In the genomic region with DNA sequence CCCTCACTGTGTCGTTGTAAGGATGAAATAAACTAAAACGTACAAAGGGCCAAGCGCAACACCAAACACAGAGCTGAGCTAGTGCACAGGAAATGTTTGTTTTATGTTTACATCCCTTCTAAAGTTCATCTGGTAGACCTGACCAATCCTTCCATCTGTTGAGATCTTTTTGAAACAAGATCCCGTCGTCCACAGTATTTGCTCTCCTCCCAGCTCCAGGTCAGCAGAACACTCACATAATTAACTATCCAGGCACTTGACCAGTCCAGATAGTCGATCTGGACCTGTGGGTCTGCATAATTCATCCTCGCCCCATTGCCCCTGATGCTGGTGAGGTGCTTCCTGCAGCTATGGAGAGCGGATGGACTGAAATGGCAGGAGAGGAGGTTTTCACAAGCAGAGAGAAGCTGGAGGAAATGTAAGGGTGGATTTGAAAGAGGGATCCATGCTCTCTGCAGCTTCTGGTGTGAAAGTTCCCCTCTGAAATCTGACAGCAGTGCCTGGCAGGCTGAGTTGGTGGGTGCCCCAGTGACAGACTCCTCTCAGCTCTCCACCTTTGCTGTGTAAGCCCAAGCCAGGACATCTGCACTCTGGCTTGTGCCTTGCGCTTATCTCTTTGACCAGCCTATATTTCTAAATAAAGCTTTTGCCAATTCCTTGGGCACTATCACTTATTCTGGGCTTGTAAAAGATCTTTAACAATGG, we compare ENCODE assay signal across 1 cellular context.
TF ChIP-seq lines count a peak whose summit lies in the region.

No MANE protein-coding gene starts in this region.

TF ChIP-seq in HepG2, 621 proteins besides CTCF, POLR2A, EP300 and RAD21 (continued from another document and continues in another):
- TF ChIP-seq, protein P1, sequence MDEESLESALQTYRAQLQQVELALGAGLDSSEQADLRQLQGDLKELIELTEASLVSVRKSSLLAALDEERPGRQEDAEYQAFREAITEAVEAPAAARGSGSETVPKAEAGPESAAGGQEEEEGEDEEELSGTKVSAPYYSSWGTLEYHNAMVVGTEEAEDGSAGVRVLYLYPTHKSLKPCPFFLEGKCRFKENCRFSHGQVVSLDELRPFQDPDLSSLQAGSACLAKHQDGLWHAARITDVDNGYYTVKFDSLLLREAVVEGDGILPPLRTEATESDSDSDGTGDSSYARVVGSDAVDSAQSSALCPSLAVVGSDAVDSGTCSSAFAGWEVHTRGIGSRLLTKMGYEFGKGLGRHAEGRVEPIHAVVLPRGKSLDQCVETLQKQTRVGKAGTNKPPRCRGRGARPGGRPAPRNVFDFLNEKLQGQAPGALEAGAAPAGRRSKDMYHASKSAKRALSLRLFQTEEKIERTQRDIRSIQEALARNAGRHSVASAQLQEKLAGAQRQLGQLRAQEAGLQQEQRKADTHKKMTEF (CRISPR knock-in tag; IDR thresholded peaks at IDR 0.05) = peak; percentile 63
- TF ChIP-seq ZNF605 (CRISPR knock-in tag; IDR thresholded peaks at IDR 0.05) = peak; percentile 51; the same call in 1 of the 2 replicates
- peak; percentile 72; the same call in 1 of the 2 replicates for TF ChIP-seq SNAPC2 (CRISPR knock-in tag; IDR thresholded peaks at IDR 0.05)
- TF ChIP-seq ZNF652 (CRISPR knock-in tag; IDR thresholded peaks at IDR 0.05; ENCODE audit: borderline replicate concordance, low read depth) = peak; percentile 74
- 0 out of 2 replicates have a peak, but pooled peaks have one; percentile 47 for TF ChIP-seq ZMAT3 (CRISPR knock-in tag; conservative IDR thresholded peaks at IDR 0.05)
- TF ChIP-seq HOXA3 (CRISPR knock-in tag; IDR thresholded peaks at IDR 0.05) = peak; percentile 31; the same call in 1 of the 2 replicates
- TF ChIP-seq, protein P2, sequence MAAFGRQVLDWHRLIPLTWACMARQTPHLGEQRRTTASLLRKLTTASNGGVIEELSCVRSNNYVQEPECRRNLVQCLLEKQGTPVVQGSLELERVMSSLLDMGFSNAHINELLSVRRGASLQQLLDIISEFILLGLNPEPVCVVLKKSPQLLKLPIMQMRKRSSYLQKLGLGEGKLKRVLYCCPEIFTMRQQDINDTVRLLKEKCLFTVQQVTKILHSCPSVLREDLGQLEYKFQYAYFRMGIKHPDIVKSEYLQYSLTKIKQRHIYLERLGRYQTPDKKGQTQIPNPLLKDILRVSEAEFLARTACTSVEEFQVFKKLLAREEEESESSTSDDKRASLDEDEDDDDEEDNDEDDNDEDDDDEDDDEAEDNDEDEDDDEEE (CRISPR knock-in tag; IDR thresholded peaks at IDR 0.05) = no peak
- peak; percentile 49; the same call in 1 of the 2 replicates for TF ChIP-seq ZNF629 (CRISPR knock-in tag; conservative IDR thresholded peaks at IDR 0.05)
- peak; percentile 27; the same call in 1 of the 2 replicates for TF ChIP-seq ZFX (CRISPR knock-in tag; IDR thresholded peaks at IDR 0.05; ENCODE audit: low read depth)
- no peak for TF ChIP-seq KMT2A (CRISPR knock-in tag; IDR thresholded peaks at IDR 0.05)
- TF ChIP-seq KAT8 (CRISPR knock-in tag; IDR thresholded peaks at IDR 0.05) = peak; percentile 31
- TF ChIP-seq ZNF543 (CRISPR knock-in tag; IDR thresholded peaks at IDR 0.05) = no peak
- TF ChIP-seq, protein P3, sequence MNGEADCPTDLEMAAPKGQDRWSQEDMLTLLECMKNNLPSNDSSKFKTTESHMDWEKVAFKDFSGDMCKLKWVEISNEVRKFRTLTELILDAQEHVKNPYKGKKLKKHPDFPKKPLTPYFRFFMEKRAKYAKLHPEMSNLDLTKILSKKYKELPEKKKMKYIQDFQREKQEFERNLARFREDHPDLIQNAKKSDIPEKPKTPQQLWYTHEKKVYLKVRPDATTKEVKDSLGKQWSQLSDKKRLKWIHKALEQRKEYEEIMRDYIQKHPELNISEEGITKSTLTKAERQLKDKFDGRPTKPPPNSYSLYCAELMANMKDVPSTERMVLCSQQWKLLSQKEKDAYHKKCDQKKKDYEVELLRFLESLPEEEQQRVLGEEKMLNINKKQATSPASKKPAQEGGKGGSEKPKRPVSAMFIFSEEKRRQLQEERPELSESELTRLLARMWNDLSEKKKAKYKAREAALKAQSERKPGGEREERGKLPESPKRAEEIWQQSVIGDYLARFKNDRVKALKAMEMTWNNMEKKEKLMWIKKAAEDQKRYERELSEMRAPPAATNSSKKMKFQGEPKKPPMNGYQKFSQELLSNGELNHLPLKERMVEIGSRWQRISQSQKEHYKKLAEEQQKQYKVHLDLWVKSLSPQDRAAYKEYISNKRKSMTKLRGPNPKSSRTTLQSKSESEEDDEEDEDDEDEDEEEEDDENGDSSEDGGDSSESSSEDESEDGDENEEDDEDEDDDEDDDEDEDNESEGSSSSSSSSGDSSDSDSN (CRISPR knock-in tag; IDR thresholded peaks at IDR 0.05) = 0 out of 2 replicates have a peak, but pooled peaks have one; percentile 16
- TF ChIP-seq ZEB1 (IDR thresholded peaks at IDR 0.05; ENCODE audit: insufficient replicate concordance, low read depth) = no peak
- TF ChIP-seq, protein P4, sequence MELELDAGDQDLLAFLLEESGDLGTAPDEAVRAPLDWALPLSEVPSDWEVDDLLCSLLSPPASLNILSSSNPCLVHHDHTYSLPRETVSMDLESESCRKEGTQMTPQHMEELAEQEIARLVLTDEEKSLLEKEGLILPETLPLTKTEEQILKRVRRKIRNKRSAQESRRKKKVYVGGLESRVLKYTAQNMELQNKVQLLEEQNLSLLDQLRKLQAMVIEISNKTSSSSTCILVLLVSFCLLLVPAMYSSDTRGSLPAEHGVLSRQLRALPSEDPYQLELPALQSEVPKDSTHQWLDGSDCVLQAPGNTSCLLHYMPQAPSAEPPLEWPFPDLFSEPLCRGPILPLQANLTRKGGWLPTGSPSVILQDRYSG (CRISPR knock-in tag; IDR thresholded peaks at IDR 0.05) = no peak
- peak; percentile 51; the same call in 1 of the 2 replicates for TF ChIP-seq ZNF205 (CRISPR knock-in tag; IDR thresholded peaks at IDR 0.05)
- 0 out of 2 replicates have a peak, but pooled peaks have one; percentile 55 for TF ChIP-seq ELF4 (CRISPR knock-in tag; IDR thresholded peaks at IDR 0.05; ENCODE audit: borderline replicate concordance)
- no peak for TF ChIP-seq CREB1 (IDR thresholded peaks at IDR 0.05)
- peak; percentile 63 for TF ChIP-seq CREB1 (CRISPR knock-in tag; IDR thresholded peaks at IDR 0.05)
- peak; percentile 72; the same call in 1 of the 2 replicates for TF ChIP-seq ARNTL (CRISPR knock-in tag; IDR thresholded peaks at IDR 0.05)
- TF ChIP-seq TCF7 (IDR thresholded peaks at IDR 0.05; ENCODE audit: low read depth) = peak; percentile 48; the same call in 1 of the 2 replicates
- TF ChIP-seq ETV5 (CRISPR knock-in tag; IDR thresholded peaks at IDR 0.05; ENCODE audit: borderline replicate concordance) = peak; percentile 28; the same call in 1 of the 2 replicates
- TF ChIP-seq POLR2G (IDR thresholded peaks at IDR 0.05; ENCODE audit: low read depth, low read length) = 0 out of 2 replicates have a peak, but pooled peaks have one; percentile 22
- TF ChIP-seq ZNF614 (CRISPR knock-in tag; IDR thresholded peaks at IDR 0.05; ENCODE audit: borderline replicate concordance) = 0 out of 2 replicates have a peak, but pooled peaks have one; percentile 23
- no peak for TF ChIP-seq MYNN (CRISPR knock-in tag; IDR thresholded peaks at IDR 0.05; ENCODE audit: low read depth)
- peak; percentile 30; the same call in 1 of the 2 replicates for TF ChIP-seq ERF (CRISPR knock-in tag; IDR thresholded peaks at IDR 0.05)
- peak; percentile 21 for TF ChIP-seq XRCC5 (optimal IDR thresholded peaks at IDR 0.05; ENCODE audit: low read length)
- TF ChIP-seq HNF4A (CRISPR knock-in tag; IDR thresholded peaks at IDR 0.05) = peak; percentile 76
- TF ChIP-seq ZFP1 (CRISPR knock-in tag; IDR thresholded peaks at IDR 0.05) = no peak
- TF ChIP-seq IRF2 (CRISPR knock-in tag; IDR thresholded peaks at IDR 0.05) = no peak; the same call in 1 of the 2 replicates
- TF ChIP-seq NCOA2 (CRISPR knock-in tag; IDR thresholded peaks at IDR 0.05) = peak; percentile 65; the same call in 1 of the 2 replicates
- no peak for TF ChIP-seq ZNF33A (CRISPR knock-in tag; IDR thresholded peaks at IDR 0.05; ENCODE audit: borderline replicate concordance)
- TF ChIP-seq, protein P5, sequence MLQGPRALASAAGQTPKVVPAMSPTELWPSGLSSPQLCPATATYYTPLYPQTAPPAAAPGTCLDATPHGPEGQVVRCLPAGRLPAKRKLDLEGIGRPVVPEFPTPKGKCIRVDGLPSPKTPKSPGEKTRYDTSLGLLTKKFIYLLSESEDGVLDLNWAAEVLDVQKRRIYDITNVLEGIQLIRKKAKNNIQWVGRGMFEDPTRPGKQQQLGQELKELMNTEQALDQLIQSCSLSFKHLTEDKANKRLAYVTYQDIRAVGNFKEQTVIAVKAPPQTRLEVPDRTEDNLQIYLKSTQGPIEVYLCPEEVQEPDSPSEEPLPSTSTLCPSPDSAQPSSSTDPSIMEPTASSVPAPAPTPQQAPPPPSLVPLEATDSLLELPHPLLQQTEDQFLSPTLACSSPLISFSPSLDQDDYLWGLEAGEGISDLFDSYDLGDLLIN (CRISPR knock-in tag; IDR thresholded peaks at IDR 0.05; ENCODE audit: borderline replicate concordance) = no peak
- TF ChIP-seq, protein P6, sequence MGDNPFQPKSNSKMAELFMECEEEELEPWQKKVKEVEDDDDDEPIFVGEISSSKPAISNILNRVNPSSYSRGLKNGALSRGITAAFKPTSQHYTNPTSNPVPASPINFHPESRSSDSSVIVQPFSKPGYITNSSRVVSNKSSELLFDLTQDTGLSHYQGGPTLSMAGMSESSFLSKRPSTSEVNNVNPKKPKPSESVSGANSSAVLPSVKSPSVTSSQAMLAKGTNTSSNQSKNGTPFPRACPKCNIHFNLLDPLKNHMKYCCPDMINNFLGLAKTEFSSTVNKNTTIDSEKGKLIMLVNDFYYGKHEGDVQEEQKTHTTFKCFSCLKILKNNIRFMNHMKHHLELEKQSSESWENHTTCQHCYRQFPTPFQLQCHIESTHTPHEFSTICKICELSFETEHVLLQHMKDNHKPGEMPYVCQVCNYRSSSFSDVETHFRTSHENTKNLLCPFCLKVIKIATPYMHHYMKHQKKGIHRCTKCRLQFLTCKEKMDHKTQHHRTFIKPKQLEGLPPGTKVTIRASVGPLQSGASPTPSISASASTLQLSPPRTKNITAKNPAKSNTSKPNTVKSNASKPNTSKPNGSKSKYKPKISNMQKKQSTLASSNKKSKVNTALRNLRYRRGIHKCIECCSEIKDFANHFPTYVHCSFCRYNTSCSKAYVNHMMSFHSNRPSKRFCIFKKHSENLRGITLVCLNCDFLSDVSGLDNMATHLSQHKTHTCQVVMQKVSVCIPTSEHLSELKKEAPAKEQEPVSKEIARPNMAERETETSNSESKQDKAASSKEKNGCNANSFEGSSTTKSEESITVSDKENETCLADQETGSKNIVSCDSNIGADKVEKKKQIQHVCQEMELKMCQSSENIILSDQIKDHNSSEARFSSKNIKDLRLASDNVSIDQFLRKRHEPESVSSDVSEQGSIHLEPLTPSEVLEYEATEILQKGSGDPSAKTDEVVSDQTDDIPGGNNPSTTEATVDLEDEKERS (CRISPR knock-in tag; IDR thresholded peaks at IDR 0.05) = no peak
- peak; percentile 20; the same call in 1 of the 2 replicates for TF ChIP-seq ELF1 (CRISPR knock-in tag; IDR thresholded peaks at IDR 0.05)
- no peak for TF ChIP-seq RBFOX2 (IDR thresholded peaks at IDR 0.05; ENCODE audit: low read depth, low read length)
- TF ChIP-seq ZNF761 (CRISPR knock-in tag; conservative IDR thresholded peaks at IDR 0.05) = 0 out of 2 replicates have a peak, but pooled peaks have one; percentile 25
- TF ChIP-seq SMARCE1 (IDR thresholded peaks at IDR 0.05; ENCODE audit: borderline replicate concordance) = no peak
- TF ChIP-seq KDM6A (CRISPR knock-in tag; IDR thresholded peaks at IDR 0.05; ENCODE audit: low read depth) = peak; percentile 58; the same call in 1 of the 2 replicates
- TF ChIP-seq KLF16 (CRISPR knock-in tag; IDR thresholded peaks at IDR 0.05) = no peak
- TF ChIP-seq ZMYM4 (CRISPR knock-in tag; IDR thresholded peaks at IDR 0.05) = peak; percentile 72
- TF ChIP-seq CREM (IDR thresholded peaks at IDR 0.05) = peak; percentile 51; the same call in 1 of the 2 replicates
- no peak for TF ChIP-seq CREM (CRISPR knock-in tag; IDR thresholded peaks at IDR 0.05)
- TF ChIP-seq DPF2 (CRISPR knock-in tag; IDR thresholded peaks at IDR 0.05; ENCODE audit: borderline replicate concordance, low read depth) = peak; percentile 63; the same call in 1 of the 2 replicates
- TF ChIP-seq ZNF207 (IDR thresholded peaks at IDR 0.05; ENCODE audit: borderline replicate concordance) = no peak
- no peak for TF ChIP-seq ZNF546 (CRISPR knock-in tag; conservative IDR thresholded peaks at IDR 0.05)
- no peak for TF ChIP-seq ARHGAP35 (CRISPR knock-in tag; IDR thresholded peaks at IDR 0.05; ENCODE audit: borderline replicate concordance)
- 0 out of 2 replicates have a peak, but pooled peaks have one; percentile 15 for TF ChIP-seq RXRA (CRISPR knock-in tag; IDR thresholded peaks at IDR 0.05)
- no peak for TF ChIP-seq ZNF782 (CRISPR knock-in tag; IDR thresholded peaks at IDR 0.05; ENCODE audit: borderline replicate concordance)
- TF ChIP-seq SP140L (CRISPR knock-in tag; IDR thresholded peaks at IDR 0.05; ENCODE audit: borderline replicate concordance) = no peak
- 0 out of 2 replicates have a peak, but pooled peaks have one; percentile 36 for TF ChIP-seq TOPORS (CRISPR knock-in tag; IDR thresholded peaks at IDR 0.05)
- no peak for TF ChIP-seq ATF7 (IDR thresholded peaks at IDR 0.05)
- TF ChIP-seq ATF7 (CRISPR knock-in tag; IDR thresholded peaks at IDR 0.05) = no peak
- no peak for TF ChIP-seq GABPA (IDR thresholded peaks at IDR 0.05; ENCODE audit: low read depth, low read length)
- peak; percentile 46; the same call in 1 of the 2 replicates for TF ChIP-seq GABPA (CRISPR knock-in tag; IDR thresholded peaks at IDR 0.05; ENCODE audit: low read depth)
- no peak for TF ChIP-seq PAX8 (CRISPR knock-in tag; IDR thresholded peaks at IDR 0.05; ENCODE audit: borderline replicate concordance)
- TF ChIP-seq ZSCAN29 (CRISPR knock-in tag; conservative IDR thresholded peaks at IDR 0.05) = peak; percentile 71; the same call in 1 of the 2 replicates
- TF ChIP-seq, protein P7, sequence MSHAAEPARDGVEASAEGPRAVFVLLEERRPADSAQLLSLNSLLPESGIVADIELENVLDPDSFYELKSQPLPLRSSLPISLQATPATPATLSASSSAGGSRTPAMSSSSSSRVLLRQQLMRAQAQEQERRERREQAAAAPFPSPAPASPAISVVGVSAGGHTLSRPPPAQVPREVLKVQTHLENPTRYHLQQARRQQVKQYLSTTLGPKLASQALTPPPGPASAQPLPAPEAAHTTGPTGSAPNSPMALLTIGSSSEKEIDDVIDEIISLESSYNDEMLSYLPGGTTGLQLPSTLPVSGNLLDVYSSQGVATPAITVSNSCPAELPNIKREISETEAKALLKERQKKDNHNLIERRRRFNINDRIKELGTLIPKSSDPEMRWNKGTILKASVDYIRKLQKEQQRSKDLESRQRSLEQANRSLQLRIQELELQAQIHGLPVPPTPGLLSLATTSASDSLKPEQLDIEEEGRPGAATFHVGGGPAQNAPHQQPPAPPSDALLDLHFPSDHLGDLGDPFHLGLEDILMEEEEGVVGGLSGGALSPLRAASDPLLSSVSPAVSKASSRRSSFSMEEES (CRISPR knock-in tag; IDR thresholded peaks at IDR 0.05) = 0 out of 2 replicates have a peak, but pooled peaks have one; percentile 24
- peak; percentile 30; the same call in 1 of the 2 replicates for TF ChIP-seq SP4 (CRISPR knock-in tag; IDR thresholded peaks at IDR 0.05)
- TF ChIP-seq ZNF607 (CRISPR knock-in tag; IDR thresholded peaks at IDR 0.05; ENCODE audit: borderline replicate concordance) = no peak
- TF ChIP-seq BRCA1 (CRISPR knock-in tag; IDR thresholded peaks at IDR 0.05) = no peak
- TF ChIP-seq HDAC2 (CRISPR knock-in tag; IDR thresholded peaks at IDR 0.05) = peak; percentile 66; the same call in 1 of the 2 replicates
- 0 out of 2 replicates have a peak, but pooled peaks have one; percentile 20 for TF ChIP-seq ZNF644 (CRISPR knock-in tag; IDR thresholded peaks at IDR 0.05; ENCODE audit: low read depth)
- TF ChIP-seq ZNF136 (CRISPR knock-in tag; IDR thresholded peaks at IDR 0.05; ENCODE audit: low read depth) = no peak
